ENCODE assay signal across 8 cellular contexts in the genomic region with DNA sequence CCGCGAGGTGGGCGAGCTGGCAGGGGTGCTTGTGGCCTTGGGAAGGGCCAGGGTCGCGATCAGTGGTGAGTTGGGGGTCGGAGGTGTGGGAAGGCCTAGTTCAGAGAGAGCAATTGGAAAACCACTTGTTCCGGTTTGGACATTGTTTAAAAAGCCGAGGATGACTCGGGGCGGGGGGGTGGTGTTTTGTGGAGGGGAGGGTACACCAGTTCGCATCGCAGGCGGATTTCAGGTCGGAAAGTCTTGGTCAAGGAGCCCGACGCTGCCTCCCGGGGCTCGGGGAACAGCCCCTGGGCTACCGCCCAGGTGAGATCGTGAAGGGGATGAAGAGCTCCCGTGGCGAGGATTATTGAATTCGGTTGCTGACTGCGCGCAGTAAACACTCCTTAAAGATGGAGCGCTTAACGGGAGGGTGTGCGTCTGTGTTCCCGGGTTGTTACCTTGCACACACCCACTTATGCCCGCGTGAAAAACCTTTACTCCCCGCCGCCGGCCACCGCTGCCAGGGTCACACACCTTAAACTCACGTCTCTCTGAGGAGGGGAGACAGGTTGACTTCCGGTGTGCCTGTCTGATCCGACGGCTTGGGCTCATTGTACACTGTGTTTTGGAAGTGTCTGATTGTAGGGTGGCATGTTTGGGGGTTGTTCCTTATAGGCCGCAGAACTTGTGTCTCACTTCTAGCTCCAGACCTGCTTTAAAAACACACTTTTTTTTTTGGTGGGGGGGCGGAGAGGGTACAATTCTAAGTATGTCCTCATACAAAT.
A peak's percentile ranks its signal among the peaks of the same experiment; 100 is the strongest.
DNase-seq lines count a peak whose midpoint lies in the region; ATAC-seq and TF ChIP-seq lines count a peak whose summit lies in the region.

No MANE protein-coding gene starts in this region.

- peaks cover 5% of the 10 kb centered on the region for H3K36me3 Mint-ChIP-seq in mesothelial cell of epicardium

- H3K4me3 ChIP-seq in ACC112 (ENCODE audit: low read depth, low read length) (peak overlapping the region; percentile 84), WERI-Rb-1 (ENCODE audit: low read depth, low read length) (peak overlapping the region; percentile 83), ectodermal cell (ENCODE audit: insufficient read depth, low read depth, low read length) (peak overlapping the region; percentile 34), tibial artery (peak overlapping the region; percentile 80 to 99)

- intact Hi-C loops in tibial artery (cut with DNase I; ENCODE audit: low total_unique reads) = no loop called here

- peaks cover 5% of the 10 kb centered on the region for H3K4me1 ChIP-seq in ACC112 (ENCODE audit: control insufficient read depth, insufficient read depth, low read length, unreplicated experiment)
- no peaks in the 10 kb centered on the region for H3K4me1 ChIP-seq in ectodermal cell (ENCODE audit: control insufficient read depth, insufficient read depth, low read length)
- H3K4me1 ChIP-seq in tibial artery = peaks cover 0 to 23% (median 9%) of the 10 kb centered on the region in 4 donors

- H3K27ac Mint-ChIP-seq in mesothelial cell of epicardium = peak overlapping the region; percentile 86

- no peaks in the 10 kb centered on the region for H3K27me3 Mint-ChIP-seq in mesothelial cell of epicardium (ENCODE audit: low read depth)

- DNase-seq in WERI-Rb-1 = peak; percentile 27
- peak in 1 of 2 experiments; percentile 42 for DNase-seq in mesothelial cell of epicardium (ENCODE audit: low spot score in 2 of 2, unreplicated experiment in 2 of 2)
- peak; percentile 30 to 70 for DNase-seq in tibial artery

- peaks cover 29% of the 10 kb centered on the region for H3K4me1 Mint-ChIP-seq in mesothelial cell of epicardium

- peak; percentile 10 for ATAC-seq in GM21576 (IDR thresholded peaks at IDR 0.05; ENCODE audit: unreplicated experiment)
- ATAC-seq in GM18517 (IDR thresholded peaks at IDR 0.05; ENCODE audit: unreplicated experiment) = no peak
- ATAC-seq in HG03175 (IDR thresholded peaks at IDR 0.05; ENCODE audit: unreplicated experiment) = no peak

- H3K27me3 ChIP-seq in ACC112 (ENCODE audit: insufficient read depth, low read length) (no peaks in the 10 kb centered on the region), WERI-Rb-1 (ENCODE audit: insufficient read depth, low read depth, severe bottlenecking) (no peaks in the 10 kb centered on the region), ectodermal cell (ENCODE audit: control insufficient read depth, insufficient read depth, low read length, poor library complexity, severe bottlenecking) (peaks cover 38% of the 10 kb centered on the region), tibial artery (no peaks in the 10 kb centered on the region)

- H3K9me3 Mint-ChIP-seq in mesothelial cell of epicardium = no peaks in the 10 kb centered on the region

- H3K4me3 Mint-ChIP-seq in mesothelial cell of epicardium = peak overlapping the region; percentile 90

- no peaks in the 10 kb centered on the region for H3K79me2 ChIP-seq in ACC112 (ENCODE audit: control insufficient read depth, insufficient read depth, low read length, unreplicated experiment)

- H3K36me3 ChIP-seq in ACC112 (ENCODE audit: insufficient read depth, low read length) (no peaks in the 10 kb centered on the region), WERI-Rb-1 (peaks cover 4% of the 10 kb centered on the region), ectodermal cell (ENCODE audit: control insufficient read depth, insufficient read depth, low read length) (no peaks in the 10 kb centered on the region), tibial artery (no peaks in the 10 kb centered on the region)

- H2AFZ ChIP-seq in ACC112 (ENCODE audit: low read length, unreplicated experiment) = peak overlapping the region; percentile 91

- TF ChIP-seq CTCF in WERI-Rb-1 (IDR thresholded peaks at IDR 0.05; ENCODE audit: low read depth, low read length) (no peak), mesothelial cell of epicardium (IDR thresholded peaks at IDR 0.05; ENCODE audit: unreplicated experiment) (no peak), tibial artery (IDR thresholded peaks at IDR 0.05) (no peak)

- WGBS in ectodermal cell, 2 experiments = 9% methylated on average over 41 of the region's 41 CpGs

- H3K9me3 ChIP-seq in WERI-Rb-1 (ENCODE audit: severe bottlenecking) = peaks cover 4% of the 10 kb centered on the region
- H3K9me3 ChIP-seq in ectodermal cell (ENCODE audit: control insufficient read depth, low read length) = no peaks in the 10 kb centered on the region
- no peaks in the 10 kb centered on the region for H3K9me3 ChIP-seq in tibial artery

- H3K27ac ChIP-seq in ACC112 (ENCODE audit: low read depth, low read length) = no peak overlapping the region
- peak overlapping the region; percentile 71 for H3K27ac ChIP-seq in WERI-Rb-1
- H3K27ac ChIP-seq in ectodermal cell (ENCODE audit: insufficient read depth, low read depth, low read length, poor library complexity, severe bottlenecking) = no peak overlapping the region
- peak overlapping the region; percentile 92 to 97 for H3K27ac ChIP-seq in tibial artery

Comparison
In these comparisons a context has a peak if more than half of its experiments do, and no peak if none do; other contexts are left out.
1. H3K27ac ChIP-seq: peak in WERI-Rb-1 (single experiment) and tibial artery (2 of 2); none in ACC112 (single experiment) and ectodermal cell (single experiment).
2. H3K4me3 ChIP-seq: peak in every context shown above with its lines; median percentile 90 in tibial artery; 84 in ACC112; 83 in WERI-Rb-1; 34 in ectodermal cell.